Comparison of ENCODE assay signal across 8 cellular contexts in the genomic region with DNA sequence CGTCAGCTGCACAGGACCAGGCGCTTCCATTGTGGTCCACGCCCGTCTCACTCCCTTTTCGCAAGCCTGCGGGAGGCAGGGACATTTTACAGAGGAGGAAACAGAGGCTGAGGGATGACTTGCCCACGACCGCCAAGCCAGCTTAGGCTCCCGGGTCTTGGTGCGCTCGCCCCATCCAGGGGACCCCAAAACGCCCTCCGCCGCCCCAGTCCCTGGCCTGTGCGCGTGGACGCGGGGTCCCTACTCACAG. TPM values are rescaled to one million over a fixed set of nuclear protein-coding genes. Genes with fewer than 3 reads are reported as not detected.
DNase-seq lines count a peak whose midpoint lies in the region; ATAC-seq and TF ChIP-seq lines count a peak whose summit lies in the region.

No MANE protein-coding gene starts in this region.

- no peak overlapping the region for H3K27ac Mint-ChIP-seq in GM23338
- no peak overlapping the region for H3K27ac Mint-ChIP-seq in activated CD8-positive, alpha-beta T cell treated with anti-CD3 and anti-CD28 coated beads for 36 hours

- no peaks in the 10 kb centered on the region; the same call in 2 of the 3 replicates for H3K9me3 Mint-ChIP-seq in GM23338
- no peaks in the 10 kb centered on the region for H3K9me3 Mint-ChIP-seq in activated CD8-positive, alpha-beta T cell treated with anti-CD3 and anti-CD28 coated beads for 36 hours

- H4K20me1 ChIP-seq in GM23338 (replicated peaks; ENCODE audit: insufficient read depth), result 0 out of 2 replicates have a peak, but pooled peaks cover 2% of the 10 kb centered on the region

- no peaks in the 10 kb centered on the region for H3K36me3 Mint-ChIP-seq in GM23338 (ENCODE audit: low read depth)
- no peaks in the 10 kb centered on the region for H3K36me3 Mint-ChIP-seq in activated CD8-positive, alpha-beta T cell treated with anti-CD3 and anti-CD28 coated beads for 36 hours (ENCODE audit: low read depth)

- ATAC-seq in GM23338, result no peak
- no peak for ATAC-seq in activated CD8-positive, alpha-beta T cell treated with anti-CD3 and anti-CD28 coated beads for 36 hours
- ATAC-seq in HG03097 (IDR thresholded peaks at IDR 0.05; ENCODE audit: low FRiP score, unreplicated experiment), result no peak
- ATAC-seq in GM19023 (IDR thresholded peaks at IDR 0.05; ENCODE audit: unreplicated experiment), result no peak
- no peak for ATAC-seq in HG02571 (IDR thresholded peaks at IDR 0.05; ENCODE audit: unreplicated experiment)

- TF ChIP-seq CTCF in GM23338 (conservative IDR thresholded peaks at IDR 0.05; ENCODE audit: low read depth in 2 of 2), result no peak
- no peak for TF ChIP-seq CTCF in activated CD8-positive, alpha-beta T cell treated with anti-CD3 and anti-CD28 coated beads for 36 hours (IDR thresholded peaks at IDR 0.05)
- TF ChIP-seq CTCF in left ventricle myocardium inferior (IDR thresholded peaks at IDR 0.05; ENCODE audit: borderline replicate concordance), result no peak

- H3K4me2 ChIP-seq in GM23338, result peak overlapping the region; percentile 96

- DNase-seq in GM23338 (ENCODE audit: low spot score) (no peak), left ventricle myocardium inferior (no peak), skeletal muscle cell (ENCODE audit: low read depth) (no peak), dedifferentiated amniotic fluid mesenchymal stem cell (ENCODE audit: extremely low spot score) (no peak)
- DNase-seq in activated CD8-positive, alpha-beta T cell treated with anti-CD3 and anti-CD28 coated beads for 36 hours, result no peak

- H3K27me3 ChIP-seq in GM23338 (ENCODE audit: insufficient read depth) (peaks cover 79% of the 10 kb centered on the region), left ventricle myocardium inferior (ENCODE audit: low read depth) (no peaks in the 10 kb centered on the region)

- H3K9me2 ChIP-seq in GM23338 (ENCODE audit: insufficient read depth), result no peaks in the 10 kb centered on the region

- CTCF ChIA-PET in activated CD8-positive, alpha-beta T cell treated with anti-CD3 and anti-CD28 coated beads for 36 hours (lab: Charles Lee), result interaction anchor here (1.6 kb wide), 1 partner anchor 20 kb away, joined by 3 read pairs; no protein-coding TSS in a partner anchor

- no peaks in the 10 kb centered on the region for H3K9me3 ChIP-seq in left ventricle myocardium inferior (replicated peaks)

- H3K36me3 ChIP-seq in GM23338 (ENCODE audit: insufficient read depth) (no peaks in the 10 kb centered on the region), left ventricle myocardium inferior (no peaks in the 10 kb centered on the region)

- no peaks in the 10 kb centered on the region for H3F3A ChIP-seq in GM23338 (replicated peaks; ENCODE audit: low read depth)

- POLR2A ChIA-PET in activated CD8-positive, alpha-beta T cell treated with anti-CD3 and anti-CD28 coated beads for 36 hours (lab: Charles Lee), result no interaction called here

- intact Hi-C loops in activated CD8-positive, alpha-beta T cell treated with anti-CD3 and anti-CD28 coated beads for 36 hours (cut with micrococcal nuclease), result loop anchor here (2.0 kb wide), 1 partner anchor 113 kb away; no protein-coding TSS in a partner anchor
- intact Hi-C loops in left ventricle myocardium inferior (cut with micrococcal nuclease), result no loop called here

- H3K27me3 Mint-ChIP-seq in GM23338 (ENCODE audit: insufficient read depth, low read depth, poor library complexity), result peaks cover 69% of the 10 kb centered on the region
- H3K27me3 Mint-ChIP-seq in activated CD8-positive, alpha-beta T cell treated with anti-CD3 and anti-CD28 coated beads for 36 hours, result peaks cover 43% of the 10 kb centered on the region

- H3K27ac ChIP-seq in GM23338 (ENCODE audit: low read depth), result no peak overlapping the region
- H3K27ac ChIP-seq in left ventricle myocardium inferior (replicated peaks), result no peak overlapping the region

- peaks cover 15% of the 10 kb centered on the region; the same call in 1 of the 2 replicates for H3K4me1 ChIP-seq in GM23338 (ENCODE audit: insufficient read depth)
- peaks cover 59% of the 10 kb centered on the region for H3K4me1 ChIP-seq in left ventricle myocardium inferior

- H3K4me3 ChIP-seq in GM23338, result peak overlapping the region; percentile 72
- peak overlapping the region; percentile 70 for H3K4me3 ChIP-seq in left ventricle myocardium inferior
- peak overlapping the region; percentile 45 for H3K4me3 ChIP-seq in skeletal muscle cell (ENCODE audit: low read depth, low read length)

- H3K4me1 Mint-ChIP-seq in GM23338, result peaks cover 9% of the 10 kb centered on the region; the same call in 2 of the 3 replicates
- H3K4me1 Mint-ChIP-seq in activated CD8-positive, alpha-beta T cell treated with anti-CD3 and anti-CD28 coated beads for 36 hours (ENCODE audit: low read depth), result peaks cover 11% of the 10 kb centered on the region

- no peaks in the 10 kb centered on the region for H3K79me2 ChIP-seq in GM23338 (replicated peaks; ENCODE audit: insufficient read depth)

- H3K4me3 Mint-ChIP-seq in GM23338, result peak overlapping the region; percentile 75
- H3K4me3 Mint-ChIP-seq in activated CD8-positive, alpha-beta T cell treated with anti-CD3 and anti-CD28 coated beads for 36 hours, result peak overlapping the region; percentile 49

- peak overlapping the region; percentile 91 for H2AFZ ChIP-seq in GM23338

TF ChIP-seq in GM23338, 12 proteins besides CTCF, POLR2A, EP300 and RAD21:
- TF ChIP-seq EZH2phosphoT487 (IDR thresholded peaks at IDR 0.05; ENCODE audit: unreplicated experiment) (peak; percentile 43), JUNB (IDR thresholded peaks at IDR 0.05; ENCODE audit: unreplicated experiment) (no peak), NANOG (IDR thresholded peaks at IDR 0.05; ENCODE audit: borderline replicate concordance) (no peak)
- TF ChIP-seq, protein P1, sequence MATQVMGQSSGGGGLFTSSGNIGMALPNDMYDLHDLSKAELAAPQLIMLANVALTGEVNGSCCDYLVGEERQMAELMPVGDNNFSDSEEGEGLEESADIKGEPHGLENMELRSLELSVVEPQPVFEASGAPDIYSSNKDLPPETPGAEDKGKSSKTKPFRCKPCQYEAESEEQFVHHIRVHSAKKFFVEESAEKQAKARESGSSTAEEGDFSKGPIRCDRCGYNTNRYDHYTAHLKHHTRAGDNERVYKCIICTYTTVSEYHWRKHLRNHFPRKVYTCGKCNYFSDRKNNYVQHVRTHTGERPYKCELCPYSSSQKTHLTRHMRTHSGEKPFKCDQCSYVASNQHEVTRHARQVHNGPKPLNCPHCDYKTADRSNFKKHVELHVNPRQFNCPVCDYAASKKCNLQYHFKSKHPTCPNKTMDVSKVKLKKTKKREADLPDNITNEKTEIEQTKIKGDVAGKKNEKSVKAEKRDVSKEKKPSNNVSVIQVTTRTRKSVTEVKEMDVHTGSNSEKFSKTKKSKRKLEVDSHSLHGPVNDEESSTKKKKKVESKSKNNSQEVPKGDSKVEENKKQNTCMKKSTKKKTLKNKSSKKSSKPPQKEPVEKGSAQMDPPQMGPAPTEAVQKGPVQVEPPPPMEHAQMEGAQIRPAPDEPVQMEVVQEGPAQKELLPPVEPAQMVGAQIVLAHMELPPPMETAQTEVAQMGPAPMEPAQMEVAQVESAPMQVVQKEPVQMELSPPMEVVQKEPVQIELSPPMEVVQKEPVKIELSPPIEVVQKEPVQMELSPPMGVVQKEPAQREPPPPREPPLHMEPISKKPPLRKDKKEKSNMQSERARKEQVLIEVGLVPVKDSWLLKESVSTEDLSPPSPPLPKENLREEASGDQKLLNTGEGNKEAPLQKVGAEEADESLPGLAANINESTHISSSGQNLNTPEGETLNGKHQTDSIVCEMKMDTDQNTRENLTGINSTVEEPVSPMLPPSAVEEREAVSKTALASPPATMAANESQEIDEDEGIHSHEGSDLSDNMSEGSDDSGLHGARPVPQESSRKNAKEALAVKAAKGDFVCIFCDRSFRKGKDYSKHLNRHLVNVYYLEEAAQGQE (IDR thresholded peaks at IDR 0.05; ENCODE audit: unreplicated experiment), result no peak

RNA-seq across cellular contexts. Expression of a gene that starts 0.3 kb away (rescaled TPM):
- total RNA-seq in GM23338 (2014; rRNA removed; shearing (Covaris generic)), result 0.56 and 3.0 TPM in 2 replicates
- 0.44 TPM in 1 of 2 replicates, not detected in the other for polyA plus RNA-seq in GM23338 (2016; fragmentation: Nextera tagmentation; extraction: Ambion mirVana)
- total RNA-seq in activated CD8-positive, alpha-beta T cell treated with anti-CD3 and anti-CD28 coated beads for 36 hours, result under 1 TPM; 0.32 to 0.43 TPM
- 22.7 TPM for total RNA-seq in left ventricle myocardium inferior
